8 cellular contexts compared by ENCODE assay signal in genomic region chr3:64484289-64484992, GRCh38.
A peak's percentile ranks its signal among the peaks of the same experiment; 100 is the strongest.
DNase-seq lines count a peak whose midpoint lies in the region; ATAC-seq, FAIRE-seq and TF ChIP-seq lines count a peak whose summit lies in the region.

No MANE protein-coding gene starts in this region.

- H3K9me3 ChIP-seq in AG04450 (ENCODE audit: control insufficient read depth, insufficient read depth, low read length), result no peaks in the 10 kb centered on the region

- DNase-seq in AG04450 (ENCODE audit: low read depth, low spot score), result peak; percentile 69
- peak; percentile 30 to 31 for DNase-seq in NCI-H187 (lab: John Stamatoyannopoulos, UW)
- DNase-seq in brain pericyte (ENCODE audit: low read depth, low spot score), result peak; percentile 27
- peak; percentile 81 for DNase-seq in iPS-NIHi7 (ENCODE audit: extremely low spot score)
- DNase-seq in stimulated activated CD4-positive, alpha-beta T cell treated with anti-CD3 and anti-CD28 coated beads, Interleukin-15, amount 100 ng/mL, for 48 hours (ENCODE audit: low read depth in 2 of 2), result peak; percentile 51 to 69

- CTCF ChIA-PET in AG04450 (lab: Charles Lee), result interaction anchor here (0.6 to 6.9 kb wide), 83 partner anchors 8 to 605 kb away, joined by 3 to 75 read pairs (median 4); partner anchors contain the start of genes PRICKLE2 and PSMD6

- no peak overlapping the region for H3K27ac ChIP-seq in AG04450 (ENCODE audit: low read depth, low read length)

- peak; percentile 85 for TF ChIP-seq CTCF in AG04450 (IDR thresholded peaks at IDR 0.05; ENCODE audit: low read depth, low read length)

- POLR2A ChIA-PET in AG04450 (lab: Yijun Ruan, JAX), result no interaction called here

- H3K4me3 ChIP-seq in AG04450 (ENCODE audit: low read depth, low read length), result no peak overlapping the region

- peak; percentile 34 for FAIRE-seq in TTC549 (lab: Jason Lieb, UNC)

- ATAC-seq in GM18517 (IDR thresholded peaks at IDR 0.05; ENCODE audit: unreplicated experiment), result peak; percentile 97
- ATAC-seq in HG02973 (IDR thresholded peaks at IDR 0.05; ENCODE audit: unreplicated experiment), result peak; percentile 97

- no peaks in the 10 kb centered on the region for H3K27me3 ChIP-seq in AG04450 (ENCODE audit: control insufficient read depth, insufficient read depth, low read length)

Comparison
In these comparisons a context has a peak if more than half of its experiments do, and no peak if none do; other contexts are left out.
1. DNase-seq: peak in every context shown above with its lines; median percentile 81 in iPS-NIHi7; 69 in AG04450; 60 in stimulated activated CD4-positive, alpha-beta T cell treated with anti-CD3 and anti-CD28 coated beads, Interleukin-15, amount 100 ng/mL, for 48 hours; 30 in NCI-H187; 27 in brain pericyte.